ENCODE assay signal across 9 cellular contexts in genomic region chr16:18983565-18984424, GRCh38. TPM values are rescaled to one million over a fixed set of nuclear protein-coding genes. Genes with fewer than 3 reads are reported as not detected.
DNase-seq lines count a peak whose midpoint lies in the region; ATAC-seq and TF ChIP-seq lines count a peak whose summit lies in the region.
"Had no signal": no experiment of that assay in that cellular context is flagged by ENCODE, and none has a peak within 500 bp of the region (broad histone marks: within the 10 kb centered on the region; RNA-seq: fewer than 3 reads in every experiment).

TSS of gene TMC7 (plus strand) at chr16:18983934. CDS start at chr16:18984064, 130 bp downstream.

- DNase-seq in GM06990 (ENCODE audit: extremely low read depth, insufficient read length) (peak; percentile 22), NCI-H128 (lab: John Stamatoyannopoulos, UW; ENCODE audit: unreplicated experiment) (peak; percentile 60), SKM-1 (lab: John Stamatoyannopoulos, UW; ENCODE audit: unreplicated experiment) (peak; percentile 62), dorsolateral prefrontal cortex (peak; percentile 91 to 95 (median 93)), left lung (peak; percentile 86 to 94)
- DNase-seq in stimulated activated CD4-positive, alpha-beta T cell treated with anti-CD3 and anti-CD28 coated beads, Interleukin-4, amount 100 ng/mL, for 48 hours (ENCODE audit: low read depth in 2 of 2) = peak; percentile 19 to 23
- DNase-seq: activated T-cell treated with anti-CD3 and anti-CD28 coated beads, Interleukin-2, amount 50 U/mL, for 4 hours had no signal

- H3K27ac ChIP-seq in dorsolateral prefrontal cortex = peak within 1 kb of the TSS; percentile 15 to 98 (median 94)
- H3K27ac ChIP-seq in left lung = peak within 1 kb of the TSS; percentile 65 to 76

- TF ChIP-seq CTCF in GM06990 (IDR thresholded peaks at IDR 0.05; ENCODE audit: insufficient read depth, low read length, poor library complexity, severe bottlenecking) (peak; percentile 54), dorsolateral prefrontal cortex (IDR thresholded peaks at IDR 0.05 in 54 of 56, conservative IDR thresholded peaks at IDR 0.05 in 2 of 56; ENCODE audit: low read depth in 1 of 56, partially characterized antibody in 56 of 56) (peak; percentile 47 to 99 (median 94)), left lung (IDR thresholded peaks at IDR 0.05) (peak; percentile 66 to 77)

- H3K9me3 ChIP-seq in left lung = no peaks in the 10 kb centered on the region

- intact Hi-C loops in dorsolateral prefrontal cortex (cut with DNase I) (loop anchor here (1.0 to 10.0 kb wide), 3 partner anchors 84 to 521 kb away; partner anchors contain the start of gene COQ7 (in 1 of the 2)), left lung (cut with DNase I) (no loop called here)

- no peaks in the 10 kb centered on the region for H3K36me3 ChIP-seq in GM06990 (ENCODE audit: control insufficient read depth, insufficient read depth, low read length)
- H3K36me3 ChIP-seq in left lung = no peaks in the 10 kb centered on the region

- H3K27me3 ChIP-seq in GM06990 (replicated peaks; ENCODE audit: control insufficient read depth, insufficient read depth, low read length) (no peaks in the 10 kb centered on the region; the same call in 1 of the 2 replicates), dorsolateral prefrontal cortex (no peaks in the 10 kb centered on the region), left lung (peaks cover 0 to 30% of the 10 kb centered on the region in 2 donors)

- H3K4me3 ChIP-seq in GM06990 (replicated peaks; ENCODE audit: low read depth, low read length) (no peak within 1 kb of the TSS), dorsolateral prefrontal cortex (peak within 1 kb of the TSS; percentile 55 to 95 (median 84)), left lung (peak within 1 kb of the TSS; percentile 50 to 58)

- ATAC-seq in left lung (peak; percentile 99), HG03342 (IDR thresholded peaks at IDR 0.05; ENCODE audit: unreplicated experiment) (no peak), GM21723 (IDR thresholded peaks at IDR 0.05; ENCODE audit: unreplicated experiment) (no peak)

- peaks cover 0 to 6% of the 10 kb centered on the region in 2 donors for H3K4me1 ChIP-seq in left lung

RNA-seq across cellular contexts. Expression of gene TMC7, which starts in this region (rescaled TPM):
- total RNA-seq in dorsolateral prefrontal cortex (10 to 100 TPM in 88 of 120 experiments, 1 to 10 TPM in 32; 4.6 to 56.9 (median 13.3) TPM), left lung (1 to 10 TPM; 5.2 to 9.7 TPM)
- total RNA-seq: activated T-cell treated with anti-CD3 and anti-CD28 coated beads, Interleukin-2, amount 50 U/mL, for 4 hours had no signal

Comparison
In these comparisons a context has a peak if more than half of its experiments do, and no peak if none do; other contexts are left out.
1. DNase-seq: peak in every context shown above with its lines; median percentile 93 in dorsolateral prefrontal cortex; 90 in left lung; 62 in SKM-1; 60 in NCI-H128; 22 in GM06990; 21 in stimulated activated CD4-positive, alpha-beta T cell treated with anti-CD3 and anti-CD28 coated beads, Interleukin-4, amount 100 ng/mL, for 48 hours.
2. intact Hi-C loops: an anchor here in dorsolateral prefrontal cortex (1.0 to 10.0 kb wide); none called in left lung.